ENCODE assay signal across 8 cellular contexts in the genomic region with DNA sequence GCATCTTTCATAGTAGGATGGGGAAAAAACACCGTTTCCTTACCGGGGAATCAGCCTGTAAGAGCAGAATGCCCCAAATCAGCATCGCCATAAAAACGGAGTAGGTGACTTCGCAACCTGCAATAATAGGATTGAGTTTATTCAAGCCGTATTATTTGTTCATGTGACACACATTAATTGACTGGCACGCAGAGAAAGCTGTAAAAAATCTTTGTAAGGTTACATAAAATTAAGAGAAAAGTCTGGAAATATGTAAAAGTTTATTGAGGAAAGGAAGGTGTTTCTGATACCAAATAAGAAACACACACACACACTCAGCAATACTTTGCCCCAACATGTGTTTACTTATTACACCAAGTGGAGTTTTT. TPM values are rescaled to one million over a fixed set of nuclear protein-coding genes. Genes with fewer than 3 reads are reported as not detected.
DNase-seq lines count a peak whose midpoint lies in the region; ATAC-seq and TF ChIP-seq lines count a peak whose summit lies in the region.

No MANE protein-coding gene starts in this region.

- peak overlapping the region; percentile 44 for H3K27ac Mint-ChIP-seq in activated T-helper 1 cell treated with anti-CD3 and anti-CD28 coated beads, Interleukin-12 subunit alpha, Interleukin-12 subunit beta, Interleukin-2, Interleukin-4 antibody, amounts not matched to agents 30 ng/mL and 10 ng/mL and 1 ng/mL, durations not matched to agents 14 hours and 24 hours and 36 hours

- TF ChIP-seq CTCF in HFF-Myc (IDR thresholded peaks at IDR 0.05; ENCODE audit: low read depth, low read length, missing control alignments) (no peak), spleen (IDR thresholded peaks at IDR 0.05 in 8 of 11, conservative IDR thresholded peaks at IDR 0.05 in 3 of 11) (no peak)

- H3K4me1 ChIP-seq in iPS-15b (ENCODE audit: control insufficient read depth, insufficient read depth, low read length) = peaks cover 3% of the 10 kb centered on the region
- peaks cover 9 to 31% (median 20%) of the 10 kb centered on the region in 6 donors for H3K4me1 ChIP-seq in spleen

- H3K9ac ChIP-seq in iPS-15b (ENCODE audit: low read depth, low read length) = peak overlapping the region; percentile 30

- whole genome bisulfite sequencing in spleen, 5 donors = 19 to 23% (median 21%) methylated on average over 7 of the region's 7 CpGs

- H3K4me1 Mint-ChIP-seq in activated T-helper 1 cell treated with anti-CD3 and anti-CD28 coated beads, Interleukin-12 subunit alpha, Interleukin-12 subunit beta, Interleukin-2, Interleukin-4 antibody, amounts not matched to agents 30 ng/mL and 10 ng/mL and 1 ng/mL, durations not matched to agents 14 hours and 24 hours and 36 hours (ENCODE audit: low read depth) = peaks cover 24% of the 10 kb centered on the region

- intact Hi-C loops in activated T-helper 1 cell treated with anti-CD3 and anti-CD28 coated beads, Interleukin-12 subunit alpha, Interleukin-12 subunit beta, Interleukin-2, Interleukin-4 antibody, amounts not matched to agents 30 ng/mL and 10 ng/mL and 1 ng/mL, durations not matched to agents 14 hours and 24 hours and 36 hours (cut with micrococcal nuclease) = loop anchor here (1.0 to 5.0 kb wide), 5 partner anchors 40 to 1374 kb away; a partner anchor contains a TSS
- intact Hi-C loops in spleen (cut with DNase I; ENCODE audit: low total_unique reads) = no loop called here

- peak overlapping the region; percentile 68 for H3K4me3 ChIP-seq in HFF-Myc (replicated peaks; ENCODE audit: low read depth, low read length)
- peak overlapping the region; percentile 90 for H3K4me3 ChIP-seq in iPS-15b (ENCODE audit: low read depth, low read length)
- peak overlapping the region; percentile 79 to 95 (median 83) for H3K4me3 ChIP-seq in spleen

- ATAC-seq in HG02870 (IDR thresholded peaks at IDR 0.05; ENCODE audit: unreplicated experiment) (no peak), GM18873 (IDR thresholded peaks at IDR 0.05; ENCODE audit: low FRiP score, unreplicated experiment) (no peak), HG03439 (IDR thresholded peaks at IDR 0.05; ENCODE audit: unreplicated experiment) (no peak), HG02588 (IDR thresholded peaks at IDR 0.05; ENCODE audit: unreplicated experiment) (no peak)

- H3K4me3 Mint-ChIP-seq in activated T-helper 1 cell treated with anti-CD3 and anti-CD28 coated beads, Interleukin-12 subunit alpha, Interleukin-12 subunit beta, Interleukin-2, Interleukin-4 antibody, amounts not matched to agents 30 ng/mL and 10 ng/mL and 1 ng/mL, durations not matched to agents 14 hours and 24 hours and 36 hours = peak overlapping the region; percentile 75

- no peaks in the 10 kb centered on the region for H3K27me3 ChIP-seq in iPS-15b (ENCODE audit: control insufficient read depth, insufficient read depth, low read length)
- H3K27me3 ChIP-seq in spleen (replicated peaks in 1 of 7) = no peaks in the 10 kb centered on the region

- DNase-seq in HFF-Myc (ENCODE audit: extremely low read depth, low read depth) (no peak), spleen (no peak)
- DNase-seq in activated T-helper 1 cell treated with anti-CD3 and anti-CD28 coated beads, Interleukin-12 subunit alpha, Interleukin-12 subunit beta, Interleukin-2, Interleukin-4 antibody, amounts not matched to agents 30 ng/mL and 10 ng/mL and 1 ng/mL, durations not matched to agents 14 hours and 24 hours and 36 hours (ENCODE audit: low spot score) = no peak

- H3K36me3 ChIP-seq in iPS-15b (ENCODE audit: control insufficient read depth, insufficient read depth, low read length) (peaks cover 3% of the 10 kb centered on the region), spleen (no peaks in the 10 kb centered on the region)

- H3K9me3 ChIP-seq in iPS-15b (ENCODE audit: control insufficient read depth, insufficient read depth, low read length) = no peaks in the 10 kb centered on the region
- H3K9me3 ChIP-seq in spleen = no peaks in the 10 kb centered on the region

- peak overlapping the region; percentile 79 to 91 (median 86) for H3K27ac ChIP-seq in spleen

- no peak for TF ChIP-seq POLR2A in spleen (IDR thresholded peaks at IDR 0.05)

- H3K9me3 Mint-ChIP-seq in activated T-helper 1 cell treated with anti-CD3 and anti-CD28 coated beads, Interleukin-12 subunit alpha, Interleukin-12 subunit beta, Interleukin-2, Interleukin-4 antibody, amounts not matched to agents 30 ng/mL and 10 ng/mL and 1 ng/mL, durations not matched to agents 14 hours and 24 hours and 36 hours = no peaks in the 10 kb centered on the region

- peaks cover 1% of the 10 kb centered on the region for H3K36me3 Mint-ChIP-seq in activated T-helper 1 cell treated with anti-CD3 and anti-CD28 coated beads, Interleukin-12 subunit alpha, Interleukin-12 subunit beta, Interleukin-2, Interleukin-4 antibody, amounts not matched to agents 30 ng/mL and 10 ng/mL and 1 ng/mL, durations not matched to agents 14 hours and 24 hours and 36 hours (ENCODE audit: low read depth)

- H3K27me3 Mint-ChIP-seq in activated T-helper 1 cell treated with anti-CD3 and anti-CD28 coated beads, Interleukin-12 subunit alpha, Interleukin-12 subunit beta, Interleukin-2, Interleukin-4 antibody, amounts not matched to agents 30 ng/mL and 10 ng/mL and 1 ng/mL, durations not matched to agents 14 hours and 24 hours and 36 hours (ENCODE audit: insufficient read depth) = peaks cover 6% of the 10 kb centered on the region

RNA-seq across cellular contexts. Expression of a gene that starts 0.6 kb away (rescaled TPM):
- 9.1 and 9.4 TPM in 2 replicates for total RNA-seq in activated T-helper 1 cell treated with anti-CD3 and anti-CD28 coated beads, Interleukin-12 subunit alpha, Interleukin-12 subunit beta, Interleukin-2, Interleukin-4 antibody, amounts not matched to agents 30 ng/mL and 10 ng/mL and 1 ng/mL, durations not matched to agents 14 hours and 24 hours and 36 hours
- total RNA-seq in spleen = 10 to 100 TPM; 20.5 to 54.5 (median 26.8) TPM
- 10 to 100 TPM; 11.4 to 22.9 (median 16.4) TPM for polyA plus RNA-seq in spleen

RNA-seq across cellular contexts. Expression of a gene that starts 59.7 kb away (rescaled TPM):
- total RNA-seq in activated T-helper 1 cell treated with anti-CD3 and anti-CD28 coated beads, Interleukin-12 subunit alpha, Interleukin-12 subunit beta, Interleukin-2, Interleukin-4 antibody, amounts not matched to agents 30 ng/mL and 10 ng/mL and 1 ng/mL, durations not matched to agents 14 hours and 24 hours and 36 hours = 41.8 and 50.5 TPM in 2 replicates
- total RNA-seq in spleen = 10 to 100 TPM; 44.5 to 68.2 (median 52.6) TPM
- 10 to 100 TPM in 2 of 3 donors, 1 to 10 TPM in 1; 8.5 to 15.4 (median 10.2) TPM for polyA plus RNA-seq in spleen
